In the genomic region with DNA sequence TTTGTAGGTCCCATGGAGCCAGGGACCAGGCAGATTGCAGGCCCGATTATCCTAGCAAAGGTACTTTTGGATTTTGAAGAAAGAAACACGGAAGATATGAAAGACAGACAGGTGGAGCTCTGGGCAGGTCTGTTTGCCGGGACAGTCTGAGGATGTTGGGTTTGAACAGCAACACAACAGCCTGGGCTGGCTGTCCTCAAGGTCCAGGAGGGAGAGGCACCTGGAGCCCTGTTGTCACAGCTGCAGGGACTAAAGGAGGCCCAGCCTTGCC, we compare ENCODE assay signal across 15 cellular contexts. TPM values are rescaled to one million over a fixed set of nuclear protein-coding genes. Genes with fewer than 3 reads are reported as not detected.
DNase-seq lines count a peak whose midpoint lies in the region; ATAC-seq and TF ChIP-seq lines count a peak whose summit lies in the region.
"Had no signal": no experiment of that assay in that cellular context is flagged by ENCODE, and none has a peak within 500 bp of the region (broad histone marks: within the 10 kb centered on the region; RNA-seq: fewer than 3 reads in every experiment).

No MANE protein-coding gene starts in this region.

- peaks cover 53 to 57% of the 10 kb centered on the region in 2 donors for H3K4me1 ChIP-seq in duodenal mucosa (ENCODE audit: control insufficient read depth in 1 of 2, insufficient read depth in 2 of 2, low read length in 2 of 2)
- peaks cover 60 to 100% (median 82%) of the 10 kb centered on the region in 4 donors for H3K4me1 ChIP-seq in stomach

- no peak for TF ChIP-seq EP300 in stomach (IDR thresholded peaks at IDR 0.05)

- H3K9me3 Mint-ChIP-seq in WTC11 (no peaks in the 10 kb centered on the region), mesothelial cell of epicardium (no peaks in the 10 kb centered on the region)
- H3K9me3 Mint-ChIP-seq: naive B cell had no signal

- TF ChIP-seq CTCF in WTC11 (IDR thresholded peaks at IDR 0.05) (no peak), mesothelial cell of epicardium (IDR thresholded peaks at IDR 0.05; ENCODE audit: unreplicated experiment) (no peak), stomach (IDR thresholded peaks at IDR 0.05) (no peak), GM10266 (IDR thresholded peaks at IDR 0.05; ENCODE audit: control insufficient read depth, insufficient read depth, low read depth, missing control alignments) (no peak)

- H3K9me3 ChIP-seq in duodenal mucosa (ENCODE audit: control insufficient read depth in 1 of 2, low read length in 2 of 2) (no peaks in the 10 kb centered on the region), stomach (no peaks in the 10 kb centered on the region)
- H3K9me3 ChIP-seq: HAP-1 had no signal

- H3K27me3 Mint-ChIP-seq in WTC11 (ENCODE audit: low read depth) = no peaks in the 10 kb centered on the region
- H3K27me3 Mint-ChIP-seq in mesothelial cell of epicardium (ENCODE audit: low read depth) = no peaks in the 10 kb centered on the region
- H3K27me3 Mint-ChIP-seq: naive B cell had no signal

- no peak overlapping the region for H3K4me3 Mint-ChIP-seq in WTC11
- no peak overlapping the region for H3K4me3 Mint-ChIP-seq in mesothelial cell of epicardium

- intact Hi-C loops in stomach (cut with DNase I; ENCODE audit: low total_unique reads) = no loop called here

- H3K9ac ChIP-seq in duodenal mucosa (ENCODE audit: low read depth in 1 of 2, low read length in 2 of 2) = peak overlapping the region; percentile 59 to 68

- H3K27ac Mint-ChIP-seq in WTC11 (peak overlapping the region; percentile 92), mesothelial cell of epicardium (peak overlapping the region; percentile 23)

- CTCF ChIA-PET in WTC11 (lab: Charles Lee) = interaction anchor here (0.6 to 10.2 kb wide), 29 partner anchors 9 to 244 kb away, joined by 3 to 154 read pairs (median 7); partner anchors contain the start of gene H6PD

- H3K4me3 ChIP-seq in duodenal mucosa (ENCODE audit: low read depth in 1 of 2, low read length in 2 of 2) = no peak overlapping the region
- peak overlapping the region in 1 of 4 donors; percentile 29 for H3K4me3 ChIP-seq in stomach
- H3K4me3 ChIP-seq: cardiac muscle cell, HAP-1 had no signal

- peaks cover 42% of the 10 kb centered on the region for H3K4me1 Mint-ChIP-seq in WTC11
- H3K4me1 Mint-ChIP-seq in mesothelial cell of epicardium = peaks cover 30% of the 10 kb centered on the region

- H3K36me3 Mint-ChIP-seq in WTC11 = no peaks in the 10 kb centered on the region
- H3K36me3 Mint-ChIP-seq in mesothelial cell of epicardium = peaks cover 13% of the 10 kb centered on the region

- no peak for DNase-seq in WTC11 (ENCODE audit: low spot score)
- DNase-seq in mesothelial cell of epicardium (ENCODE audit: low spot score in 2 of 2, unreplicated experiment in 2 of 2) = no peak
- no peak for DNase-seq in stomach
- DNase-seq in NCI-H1092 (lab: John Stamatoyannopoulos, UW) = no peak
- DNase-seq in GM10266 (ENCODE audit: extremely low spot score) = no peak
- DNase-seq in medulla oblongata (ENCODE audit: extremely low spot score) = no peak
- no peak for DNase-seq in stimulated activated CD4-positive, alpha-beta T cell treated with anti-CD3 and anti-CD28 coated beads, Interleukin-2, amount 100 ng/mL, for 24 hours
- DNase-seq: activated naive CD4-positive, alpha-beta T cell treated with Interleukin-2 at 50 U/mL for 16 hours; IMR-90; naive B cell; stimulated activated naive CD4-positive, alpha-beta T cell treated with Interleukin-2 at 50 U/mL for 16 hours had no signal

- WGBS in stomach, 5 donors = 40 to 61% (median 44%) methylated on average over 3 of the region's 3 CpGs

- no peaks in the 10 kb centered on the region for H3K27me3 ChIP-seq in duodenal mucosa (ENCODE audit: control insufficient read depth in 1 of 2, insufficient read depth in 2 of 2, low read length in 2 of 2)
- H3K27me3 ChIP-seq in stomach = no peaks in the 10 kb centered on the region
- H3K27me3 ChIP-seq: cardiac muscle cell had no signal

- H3K36me3 ChIP-seq in duodenal mucosa (ENCODE audit: control insufficient read depth in 1 of 2, insufficient read depth in 2 of 2, low read length in 2 of 2) = peaks cover 3 to 13% of the 10 kb centered on the region in 2 donors
- peaks cover 10 to 58% (median 42%) of the 10 kb centered on the region in 4 donors for H3K36me3 ChIP-seq in stomach
- H3K36me3 ChIP-seq: HAP-1 had no signal

- POLR2A ChIA-PET in WTC11 (lab: Charles Lee) = interaction anchor here (0.8 to 1.1 kb wide), 2 partner anchors 18 to 69 kb away, joined by 3 to 4 read pairs; no protein-coding TSS in a partner anchor

- peak overlapping the region; percentile 74 for H3K27ac ChIP-seq in duodenal mucosa (ENCODE audit: low read depth, low read length)
- peak overlapping the region; percentile 68 to 84 (median 73) for H3K27ac ChIP-seq in stomach
- H3K27ac ChIP-seq: RWPE1 had no signal

- no peak for TF ChIP-seq POLR2A in stomach (IDR thresholded peaks at IDR 0.05)

- ATAC-seq in WTC11 = no peak

TF ChIP-seq in WTC11, 78 proteins besides CTCF, POLR2A, EP300 and RAD21 (continues in another document):
- TF ChIP-seq USF2 (CRISPR knock-in tag; IDR thresholded peaks at IDR 0.05) = no peak
- TF ChIP-seq ELF4 (CRISPR knock-in tag; IDR thresholded peaks at IDR 0.05; ENCODE audit: low read depth) = no peak
- TF ChIP-seq NFATC4 (CRISPR knock-in tag; IDR thresholded peaks at IDR 0.05) = no peak
- no peak for TF ChIP-seq ZNF671 (CRISPR knock-in tag; IDR thresholded peaks at IDR 0.05)
- TF ChIP-seq JAZF1 (CRISPR knock-in tag; IDR thresholded peaks at IDR 0.05) = no peak
- no peak for TF ChIP-seq PREB (CRISPR knock-in tag; IDR thresholded peaks at IDR 0.05; ENCODE audit: borderline replicate concordance)
- TF ChIP-seq ZNF232 (CRISPR knock-in tag; IDR thresholded peaks at IDR 0.05) = no peak
- TF ChIP-seq HMGXB4 (CRISPR knock-in tag; IDR thresholded peaks at IDR 0.05) = no peak
- TF ChIP-seq OVOL2 (CRISPR knock-in tag; IDR thresholded peaks at IDR 0.05; ENCODE audit: borderline replicate concordance) = no peak
- TF ChIP-seq, protein P1, sequence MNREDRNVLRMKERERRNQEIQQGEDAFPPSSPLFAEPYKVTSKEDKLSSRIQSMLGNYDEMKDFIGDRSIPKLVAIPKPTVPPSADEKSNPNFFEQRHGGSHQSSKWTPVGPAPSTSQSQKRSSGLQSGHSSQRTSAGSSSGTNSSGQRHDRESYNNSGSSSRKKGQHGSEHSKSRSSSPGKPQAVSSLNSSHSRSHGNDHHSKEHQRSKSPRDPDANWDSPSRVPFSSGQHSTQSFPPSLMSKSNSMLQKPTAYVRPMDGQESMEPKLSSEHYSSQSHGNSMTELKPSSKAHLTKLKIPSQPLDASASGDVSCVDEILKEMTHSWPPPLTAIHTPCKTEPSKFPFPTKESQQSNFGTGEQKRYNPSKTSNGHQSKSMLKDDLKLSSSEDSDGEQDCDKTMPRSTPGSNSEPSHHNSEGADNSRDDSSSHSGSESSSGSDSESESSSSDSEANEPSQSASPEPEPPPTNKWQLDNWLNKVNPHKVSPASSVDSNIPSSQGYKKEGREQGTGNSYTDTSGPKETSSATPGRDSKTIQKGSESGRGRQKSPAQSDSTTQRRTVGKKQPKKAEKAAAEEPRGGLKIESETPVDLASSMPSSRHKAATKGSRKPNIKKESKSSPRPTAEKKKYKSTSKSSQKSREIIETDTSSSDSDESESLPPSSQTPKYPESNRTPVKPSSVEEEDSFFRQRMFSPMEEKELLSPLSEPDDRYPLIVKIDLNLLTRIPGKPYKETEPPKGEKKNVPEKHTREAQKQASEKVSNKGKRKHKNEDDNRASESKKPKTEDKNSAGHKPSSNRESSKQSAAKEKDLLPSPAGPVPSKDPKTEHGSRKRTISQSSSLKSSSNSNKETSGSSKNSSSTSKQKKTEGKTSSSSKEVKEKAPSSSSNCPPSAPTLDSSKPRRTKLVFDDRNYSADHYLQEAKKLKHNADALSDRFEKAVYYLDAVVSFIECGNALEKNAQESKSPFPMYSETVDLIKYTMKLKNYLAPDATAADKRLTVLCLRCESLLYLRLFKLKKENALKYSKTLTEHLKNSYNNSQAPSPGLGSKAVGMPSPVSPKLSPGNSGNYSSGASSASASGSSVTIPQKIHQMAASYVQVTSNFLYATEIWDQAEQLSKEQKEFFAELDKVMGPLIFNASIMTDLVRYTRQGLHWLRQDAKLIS (CRISPR knock-in tag; IDR thresholded peaks at IDR 0.05; ENCODE audit: borderline replicate concordance) = no peak

RNA-seq across cellular contexts. Expression of gene H6PD, which starts 14.6 kb away (rescaled TPM):
- total RNA-seq in WTC11 (2021) = 7.4 to 7.9 TPM (median 7.8 TPM) in 3 replicates
- 71.2 to 74.6 TPM (median 73.1 TPM) in 3 replicates for total RNA-seq in mesothelial cell of epicardium
- total RNA-seq in stomach = 10 to 100 TPM; 17.9 to 54.3 (median 34.9) TPM
- polyA plus RNA-seq in stomach = 1 to 10 TPM; 3.2 to 9.2 (median 7.5) TPM

RNA-seq across cellular contexts. Expression of gene SPSB1, which starts 43.5 kb away (rescaled TPM):
- total RNA-seq in WTC11 (2021) = 4.3 to 5.5 TPM (median 4.6 TPM) in 3 replicates
- total RNA-seq in mesothelial cell of epicardium = 22.0 to 24.8 TPM (median 23.9 TPM) in 3 replicates
- total RNA-seq in stomach = 10 to 100 TPM in 4 of 5 donors, 1 to 10 TPM in 1; 2.3 to 28.7 (median 15.1) TPM
- polyA plus RNA-seq in stomach = 10 to 100 TPM in 2 of 3 donors, 1 to 10 TPM in 1; 9.4 to 26.3 (median 14.7) TPM
